Comparison of ENCODE assay signal across 20 cellular contexts in the genomic region with DNA sequence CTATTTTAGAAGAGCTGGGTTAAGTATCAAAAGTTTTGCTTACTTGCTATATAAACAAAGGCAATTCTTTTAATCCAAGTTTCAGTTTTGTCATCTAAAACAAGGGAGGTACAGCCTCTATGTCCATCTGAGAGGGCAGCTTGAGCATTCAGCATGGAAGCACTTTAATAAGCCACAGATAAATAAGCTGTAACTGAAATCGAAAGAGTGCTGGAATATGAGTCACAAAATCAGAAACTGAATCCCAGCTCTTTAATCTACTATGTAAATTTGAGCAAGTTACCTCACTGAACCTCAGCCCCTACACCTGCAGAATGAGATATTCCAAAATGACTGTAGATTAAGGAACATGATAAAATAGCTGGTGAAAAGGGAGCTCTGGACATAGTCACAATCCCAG.
DNase-seq lines count a peak whose midpoint lies in the region; ATAC-seq and TF ChIP-seq lines count a peak whose summit lies in the region.
"Had no signal": no experiment of that assay in that cellular context is flagged by ENCODE, and none has a peak within 500 bp of the region (broad histone marks: within the 10 kb centered on the region; RNA-seq: fewer than 3 reads in every experiment).

No MANE protein-coding gene starts in this region.

- H3K4me3 Mint-ChIP-seq in activated CD4-positive, alpha-beta memory T cell treated with anti-CD3 and anti-CD28 coated beads for 36 hours = no peak overlapping the region

- H3K27ac ChIP-seq in MM.1S (ENCODE audit: low read length) (peak overlapping the region; percentile 2; the same call in 1 of the 2 replicates), colonic mucosa (no peak overlapping the region)
- H3K27ac ChIP-seq: RWPE1, SJCRH30 had no signal

- H3K36me3 Mint-ChIP-seq in activated CD4-positive, alpha-beta memory T cell treated with anti-CD3 and anti-CD28 coated beads for 36 hours = peaks cover 11% of the 10 kb centered on the region

- H3K4me1 Mint-ChIP-seq in activated CD4-positive, alpha-beta memory T cell treated with anti-CD3 and anti-CD28 coated beads for 36 hours (ENCODE audit: low read depth) = peaks cover 7% of the 10 kb centered on the region

- no peaks in the 10 kb centered on the region for H3K79me2 ChIP-seq in MM.1S (ENCODE audit: low read length)

- no peak for ATAC-seq in HG03460 (IDR thresholded peaks at IDR 0.05; ENCODE audit: unreplicated experiment)
- ATAC-seq: GM12878 had no signal

- peak overlapping the region; percentile 27; the same call in 1 of the 2 replicates for H3K4me2 ChIP-seq in MM.1S (ENCODE audit: low read depth, low read length)

- TF ChIP-seq CTCF in MM.1S (IDR thresholded peaks at IDR 0.05; ENCODE audit: low read length) = no peak
- TF ChIP-seq CTCF in colonic mucosa (IDR thresholded peaks at IDR 0.05) = no peak

- CTCF ChIA-PET in activated CD4-positive, alpha-beta memory T cell treated with anti-CD3 and anti-CD28 coated beads for 36 hours (lab: Charles Lee) = interaction anchor here (0.5 to 1.5 kb wide), 2 partner anchors 101 to 329 kb away, joined by 3 to 7 read pairs; no protein-coding TSS in a partner anchor

- H4K20me1 ChIP-seq in MM.1S (ENCODE audit: insufficient read depth, low read length) = no peaks in the 10 kb centered on the region

- no peaks in the 10 kb centered on the region for H3K9me3 Mint-ChIP-seq in activated CD4-positive, alpha-beta memory T cell treated with anti-CD3 and anti-CD28 coated beads for 36 hours

- H3K27me3 Mint-ChIP-seq in activated CD4-positive, alpha-beta memory T cell treated with anti-CD3 and anti-CD28 coated beads for 36 hours = no peaks in the 10 kb centered on the region

- H3K27ac Mint-ChIP-seq in activated CD4-positive, alpha-beta memory T cell treated with anti-CD3 and anti-CD28 coated beads for 36 hours = no peak overlapping the region

- peaks cover 7% of the 10 kb centered on the region; the same call in 1 of the 2 replicates for H3F3A ChIP-seq in MM.1S (ENCODE audit: insufficient read depth, low read length)

- POLR2A ChIA-PET in activated CD4-positive, alpha-beta memory T cell treated with anti-CD3 and anti-CD28 coated beads for 36 hours (lab: Charles Lee) = no interaction called here

- H3K4me1 ChIP-seq in MM.1S (ENCODE audit: low read length) (peaks cover 16% of the 10 kb centered on the region), colonic mucosa (no peaks in the 10 kb centered on the region)

- H3K27me3 ChIP-seq in MM.1S (replicated peaks; ENCODE audit: insufficient read depth, low read length) (no peaks in the 10 kb centered on the region), colonic mucosa (no peaks in the 10 kb centered on the region)
- H3K27me3 ChIP-seq: SJCRH30 had no signal

- H3K36me3 ChIP-seq in MM.1S (replicated peaks; ENCODE audit: insufficient read depth, low read length) (no peaks in the 10 kb centered on the region), colonic mucosa (peaks cover 7% of the 10 kb centered on the region)

- intact Hi-C loops in activated CD4-positive, alpha-beta memory T cell treated with anti-CD3 and anti-CD28 coated beads for 36 hours (cut with micrococcal nuclease) = no loop called here
- intact Hi-C loops in colonic mucosa (cut with DNase I) = no loop called here

- H3K9ac ChIP-seq in MM.1S (ENCODE audit: low read length) (no peak overlapping the region), colonic mucosa (ENCODE audit: low read depth in 2 of 2, low read length in 2 of 2) (no peak overlapping the region)

- H3K9me2 ChIP-seq in MM.1S (replicated peaks; ENCODE audit: insufficient read depth, low read length) = no peaks in the 10 kb centered on the region

- H3K9me3 ChIP-seq in MM.1S (replicated peaks; ENCODE audit: insufficient read depth, low read length) (no peaks in the 10 kb centered on the region), colonic mucosa (no peaks in the 10 kb centered on the region)
- H3K9me3 ChIP-seq: SJCRH30 had no signal

- DNase-seq in ELR (ENCODE audit: low read depth) (peak; percentile 18), MM.1S (peak; percentile 40), fibroblast of gingiva (ENCODE audit: low read depth) (peak; percentile 68), renal cortical epithelial cell (ENCODE audit: low read depth) (peak; percentile 21), colonic mucosa (no peak), inferior parietal cortex (ENCODE audit: extremely low spot score) (no peak)
- DNase-seq in activated CD4-positive, alpha-beta memory T cell treated with anti-CD3 and anti-CD28 coated beads for 36 hours = no peak
- DNase-seq: DMS79, GDM1, HCEC 1CT, Karpas-422, NCI-H1105, NCI-H1694 treated with DMSO at 0.1 percent for 48 hours, NCI-H2107, NCI-H226, NCI-H524 treated with DMSO at 0.1 percent for 48 hours, SJCRH30 had no signal

- no peak overlapping the region for H2AFZ ChIP-seq in MM.1S (ENCODE audit: low read length)

- H3K4me3 ChIP-seq in MM.1S (ENCODE audit: low read length) (no peak overlapping the region), colonic mucosa (no peak overlapping the region)
- H3K4me3 ChIP-seq: GM12878, SJCRH30 had no signal

Comparison
In these comparisons a context has a peak if more than half of its experiments do, and no peak if none do; other contexts are left out.
1. DNase-seq: peak in ELR (single experiment), MM.1S (single experiment), fibroblast of gingiva (single experiment) and renal cortical epithelial cell (single experiment); none in activated CD4-positive, alpha-beta memory T cell treated with anti-CD3 and anti-CD28 coated beads for 36 hours (single experiment), colonic mucosa (single experiment) and inferior parietal cortex (single experiment).